ENCODE assay signal across 2 cellular contexts in the genomic region with DNA sequence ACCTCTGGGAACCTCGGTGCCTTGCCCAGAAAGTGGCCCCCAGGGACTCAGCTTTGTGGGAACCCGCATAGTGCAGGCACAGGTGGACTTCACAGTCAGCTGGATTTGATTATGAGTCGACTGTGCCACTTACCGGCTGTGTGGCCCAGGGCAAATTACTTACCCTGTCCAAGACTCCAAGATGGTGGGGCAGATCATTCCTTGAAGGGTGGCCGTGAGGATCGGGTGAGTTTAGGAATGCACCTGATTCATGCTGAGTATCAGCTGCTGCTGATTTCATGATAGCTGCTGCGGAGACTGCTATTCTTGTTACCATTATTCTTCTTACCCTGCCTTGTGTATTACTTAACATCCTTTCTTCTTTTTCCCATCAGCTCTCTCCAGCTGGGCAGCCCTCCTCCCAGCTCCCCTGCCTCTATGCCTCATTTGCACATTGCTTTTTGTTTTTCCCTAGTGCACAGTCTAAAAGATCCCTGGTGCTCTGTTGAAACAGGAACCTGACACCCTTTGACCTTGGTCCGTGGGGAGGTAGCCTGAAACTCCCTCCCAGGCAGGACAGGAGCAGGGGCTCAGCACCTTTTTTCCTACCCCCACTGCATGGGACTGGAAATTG.
A peak's percentile ranks its signal among the peaks of the same experiment; 100 is the strongest.
TF ChIP-seq lines count a peak whose summit lies in the region.

No MANE protein-coding gene starts in this region.

TF ChIP-seq in A549, 52 proteins besides CTCF, POLR2A, EP300 and RAD21:
- TF ChIP-seq RARB (CRISPR knock-in tag; IDR thresholded peaks at IDR 0.05), result no peak
- no peak for TF ChIP-seq NR3C1 (IDR thresholded peaks at IDR 0.05)
- TF ChIP-seq HOXA7 (CRISPR knock-in tag; IDR thresholded peaks at IDR 0.05), result no peak
- TF ChIP-seq FOSL2 (IDR thresholded peaks at IDR 0.05), result no peak
- TF ChIP-seq FOSL2 (CRISPR knock-in tag; IDR thresholded peaks at IDR 0.05), result no peak
- TF ChIP-seq BHLHE40 (IDR thresholded peaks at IDR 0.05; ENCODE audit: low read depth, low read length), result no peak

TF ChIP-seq in HepG2, 621 proteins besides CTCF, POLR2A, EP300 and RAD21 (continues in another document):
- TF ChIP-seq RBM22 (optimal IDR thresholded peaks at IDR 0.05; ENCODE audit: low read length) (peak; percentile 37), ZNF569 (CRISPR knock-in tag; IDR thresholded peaks at IDR 0.05; ENCODE audit: borderline replicate concordance) (no peak), ZNF746 (CRISPR knock-in tag; IDR thresholded peaks at IDR 0.05) (peak; percentile 47; the same call in 1 of the 2 replicates), SALL2 (CRISPR knock-in tag; IDR thresholded peaks at IDR 0.05) (no peak), SMAD3 (CRISPR knock-in tag; IDR thresholded peaks at IDR 0.05) (0 out of 2 replicates have a peak, but pooled peaks have one; percentile 34), ZFY (CRISPR knock-in tag; IDR thresholded peaks at IDR 0.05) (no peak), ZNF274 (CRISPR knock-in tag; IDR thresholded peaks at IDR 0.05) (no peak), TARDBP (CRISPR knock-in tag; IDR thresholded peaks at IDR 0.05) (peak; percentile 78; the same call in 1 of the 2 replicates), NFE2 (CRISPR knock-in tag; IDR thresholded peaks at IDR 0.05) (no peak), ZNF570 (CRISPR knock-in tag; IDR thresholded peaks at IDR 0.05; ENCODE audit: borderline replicate concordance) (no peak), ZNF761 (CRISPR knock-in tag; conservative IDR thresholded peaks at IDR 0.05) (no peak), SPEN (CRISPR knock-in tag; IDR thresholded peaks at IDR 0.05; ENCODE audit: low read depth) (peak; percentile 70; the same call in 1 of the 2 replicates), HOXD1 (CRISPR knock-in tag; IDR thresholded peaks at IDR 0.05) (peak; percentile 54; the same call in 1 of the 2 replicates), ZNF720 (CRISPR knock-in tag; IDR thresholded peaks at IDR 0.05) (0 out of 2 replicates have a peak, but pooled peaks have one; percentile 40), HDAC1 (CRISPR knock-in tag; IDR thresholded peaks at IDR 0.05) (peak; percentile 62; the same call in 1 of the 2 replicates), ZNF782 (CRISPR knock-in tag; IDR thresholded peaks at IDR 0.05; ENCODE audit: borderline replicate concordance) (no peak), SIN3A (IDR thresholded peaks at IDR 0.05; ENCODE audit: borderline replicate concordance, low read depth, low read length) (no peak), RXRB (CRISPR knock-in tag; IDR thresholded peaks at IDR 0.05; ENCODE audit: borderline replicate concordance) (peak; percentile 62), REPIN1 (CRISPR knock-in tag; IDR thresholded peaks at IDR 0.05; ENCODE audit: borderline replicate concordance, low read depth) (peak; percentile 73; the same call in 1 of the 2 replicates), FOXC1 (CRISPR knock-in tag; IDR thresholded peaks at IDR 0.05; ENCODE audit: borderline replicate concordance) (peak; percentile 30; the same call in 1 of the 2 replicates), NFIB (CRISPR knock-in tag; IDR thresholded peaks at IDR 0.05; ENCODE audit: borderline replicate concordance) (no peak), ZNF564 (CRISPR knock-in tag; IDR thresholded peaks at IDR 0.05) (no peak), MIER2 (CRISPR knock-in tag; IDR thresholded peaks at IDR 0.05) (no peak), ELF3 (CRISPR knock-in tag; IDR thresholded peaks at IDR 0.05) (peak; percentile 26; the same call in 1 of the 2 replicates), MED1 (CRISPR knock-in tag; IDR thresholded peaks at IDR 0.05) (peak; percentile 54; the same call in 1 of the 2 replicates), FOXJ3 (CRISPR knock-in tag; IDR thresholded peaks at IDR 0.05; ENCODE audit: borderline replicate concordance) (peak; percentile 58; the same call in 1 of the 2 replicates), RCOR2 (CRISPR knock-in tag; IDR thresholded peaks at IDR 0.05) (peak; percentile 53; the same call in 1 of the 2 replicates), TCF7 (IDR thresholded peaks at IDR 0.05; ENCODE audit: low read depth) (peak; percentile 17; the same call in 1 of the 2 replicates)
- TF ChIP-seq, protein P1, sequence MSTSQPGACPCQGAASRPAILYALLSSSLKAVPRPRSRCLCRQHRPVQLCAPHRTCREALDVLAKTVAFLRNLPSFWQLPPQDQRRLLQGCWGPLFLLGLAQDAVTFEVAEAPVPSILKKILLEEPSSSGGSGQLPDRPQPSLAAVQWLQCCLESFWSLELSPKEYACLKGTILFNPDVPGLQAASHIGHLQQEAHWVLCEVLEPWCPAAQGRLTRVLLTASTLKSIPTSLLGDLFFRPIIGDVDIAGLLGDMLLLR (CRISPR knock-in tag; IDR thresholded peaks at IDR 0.05), result no peak
- TF ChIP-seq, protein P2, sequence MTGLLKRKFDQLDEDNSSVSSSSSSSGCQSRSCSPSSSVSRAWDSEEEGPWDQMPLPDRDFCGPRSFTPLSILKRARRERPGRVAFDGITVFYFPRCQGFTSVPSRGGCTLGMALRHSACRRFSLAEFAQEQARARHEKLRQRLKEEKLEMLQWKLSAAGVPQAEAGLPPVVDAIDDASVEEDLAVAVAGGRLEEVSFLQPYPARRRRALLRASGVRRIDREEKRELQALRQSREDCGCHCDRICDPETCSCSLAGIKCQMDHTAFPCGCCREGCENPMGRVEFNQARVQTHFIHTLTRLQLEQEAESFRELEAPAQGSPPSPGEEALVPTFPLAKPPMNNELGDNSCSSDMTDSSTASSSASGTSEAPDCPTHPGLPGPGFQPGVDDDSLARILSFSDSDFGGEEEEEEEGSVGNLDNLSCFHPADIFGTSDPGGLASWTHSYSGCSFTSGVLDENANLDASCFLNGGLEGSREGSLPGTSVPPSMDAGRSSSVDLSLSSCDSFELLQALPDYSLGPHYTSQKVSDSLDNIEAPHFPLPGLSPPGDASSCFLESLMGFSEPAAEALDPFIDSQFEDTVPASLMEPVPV (CRISPR knock-in tag; IDR thresholded peaks at IDR 0.05), result no peak
- TF ChIP-seq, protein P3, sequence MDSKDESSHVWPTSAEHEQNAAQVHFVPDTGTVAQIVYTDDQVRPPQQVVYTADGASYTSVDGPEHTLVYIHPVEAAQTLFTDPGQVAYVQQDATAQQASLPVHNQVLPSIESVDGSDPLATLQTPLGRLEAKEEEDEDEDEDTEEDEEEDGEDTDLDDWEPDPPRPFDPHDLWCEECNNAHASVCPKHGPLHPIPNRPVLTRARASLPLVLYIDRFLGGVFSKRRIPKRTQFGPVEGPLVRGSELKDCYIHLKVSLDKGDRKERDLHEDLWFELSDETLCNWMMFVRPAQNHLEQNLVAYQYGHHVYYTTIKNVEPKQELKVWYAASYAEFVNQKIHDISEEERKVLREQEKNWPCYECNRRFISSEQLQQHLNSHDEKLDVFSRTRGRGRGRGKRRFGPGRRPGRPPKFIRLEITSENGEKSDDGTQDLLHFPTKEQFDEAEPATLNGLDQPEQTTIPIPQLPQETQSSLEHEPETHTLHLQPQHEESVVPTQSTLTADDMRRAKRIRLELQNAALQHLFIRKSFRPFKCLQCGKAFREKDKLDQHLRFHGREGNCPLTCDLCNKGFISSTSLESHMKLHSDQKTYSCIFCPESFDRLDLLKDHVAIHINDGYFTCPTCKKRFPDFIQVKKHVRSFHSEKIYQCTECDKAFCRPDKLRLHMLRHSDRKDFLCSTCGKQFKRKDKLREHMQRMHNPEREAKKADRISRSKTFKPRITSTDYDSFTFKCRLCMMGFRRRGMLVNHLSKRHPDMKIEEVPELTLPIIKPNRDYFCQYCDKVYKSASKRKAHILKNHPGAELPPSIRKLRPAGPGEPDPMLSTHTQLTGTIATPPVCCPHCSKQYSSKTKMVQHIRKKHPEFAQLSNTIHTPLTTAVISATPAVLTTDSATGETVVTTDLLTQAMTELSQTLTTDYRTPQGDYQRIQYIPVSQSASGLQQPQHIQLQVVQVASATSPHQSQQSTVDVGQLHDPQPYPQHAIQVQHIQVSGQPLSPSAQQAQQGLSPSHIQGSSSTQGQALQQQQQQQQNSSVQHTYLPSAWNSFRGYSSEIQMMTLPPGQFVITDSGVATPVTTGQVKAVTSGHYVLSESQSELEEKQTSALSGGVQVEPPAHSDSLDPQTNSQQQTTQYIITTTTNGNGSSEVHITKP (CRISPR knock-in tag; IDR thresholded peaks at IDR 0.05; ENCODE audit: low read depth), result peak; percentile 50; the same call in 1 of the 2 replicates
- TF ChIP-seq, protein P4, sequence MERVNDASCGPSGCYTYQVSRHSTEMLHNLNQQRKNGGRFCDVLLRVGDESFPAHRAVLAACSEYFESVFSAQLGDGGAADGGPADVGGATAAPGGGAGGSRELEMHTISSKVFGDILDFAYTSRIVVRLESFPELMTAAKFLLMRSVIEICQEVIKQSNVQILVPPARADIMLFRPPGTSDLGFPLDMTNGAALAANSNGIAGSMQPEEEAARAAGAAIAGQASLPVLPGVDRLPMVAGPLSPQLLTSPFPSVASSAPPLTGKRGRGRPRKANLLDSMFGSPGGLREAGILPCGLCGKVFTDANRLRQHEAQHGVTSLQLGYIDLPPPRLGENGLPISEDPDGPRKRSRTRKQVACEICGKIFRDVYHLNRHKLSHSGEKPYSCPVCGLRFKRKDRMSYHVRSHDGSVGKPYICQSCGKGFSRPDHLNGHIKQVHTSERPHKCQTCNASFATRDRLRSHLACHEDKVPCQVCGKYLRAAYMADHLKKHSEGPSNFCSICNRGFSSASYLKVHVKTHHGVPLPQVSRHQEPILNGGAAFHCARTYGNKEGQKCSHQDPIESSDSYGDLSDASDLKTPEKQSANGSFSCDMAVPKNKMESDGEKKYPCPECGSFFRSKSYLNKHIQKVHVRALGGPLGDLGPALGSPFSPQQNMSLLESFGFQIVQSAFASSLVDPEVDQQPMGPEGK (CRISPR knock-in tag; IDR thresholded peaks at IDR 0.05), result peak; percentile 99
- TF ChIP-seq, protein P5, sequence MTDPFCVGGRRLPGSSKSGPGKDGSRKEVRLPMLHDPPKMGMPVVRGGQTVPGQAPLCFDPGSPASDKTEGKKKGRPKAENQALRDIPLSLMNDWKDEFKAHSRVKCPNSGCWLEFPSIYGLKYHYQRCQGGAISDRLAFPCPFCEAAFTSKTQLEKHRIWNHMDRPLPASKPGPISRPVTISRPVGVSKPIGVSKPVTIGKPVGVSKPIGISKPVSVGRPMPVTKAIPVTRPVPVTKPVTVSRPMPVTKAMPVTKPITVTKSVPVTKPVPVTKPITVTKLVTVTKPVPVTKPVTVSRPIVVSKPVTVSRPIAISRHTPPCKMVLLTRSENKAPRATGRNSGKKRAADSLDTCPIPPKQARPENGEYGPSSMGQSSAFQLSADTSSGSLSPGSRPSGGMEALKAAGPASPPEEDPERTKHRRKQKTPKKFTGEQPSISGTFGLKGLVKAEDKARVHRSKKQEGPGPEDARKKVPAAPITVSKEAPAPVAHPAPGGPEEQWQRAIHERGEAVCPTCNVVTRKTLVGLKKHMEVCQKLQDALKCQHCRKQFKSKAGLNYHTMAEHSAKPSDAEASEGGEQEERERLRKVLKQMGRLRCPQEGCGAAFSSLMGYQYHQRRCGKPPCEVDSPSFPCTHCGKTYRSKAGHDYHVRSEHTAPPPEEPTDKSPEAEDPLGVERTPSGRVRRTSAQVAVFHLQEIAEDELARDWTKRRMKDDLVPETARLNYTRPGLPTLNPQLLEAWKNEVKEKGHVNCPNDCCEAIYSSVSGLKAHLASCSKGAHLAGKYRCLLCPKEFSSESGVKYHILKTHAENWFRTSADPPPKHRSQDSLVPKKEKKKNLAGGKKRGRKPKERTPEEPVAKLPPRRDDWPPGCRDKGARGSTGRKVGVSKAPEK (CRISPR knock-in tag; IDR thresholded peaks at IDR 0.05; ENCODE audit: borderline replicate concordance), result no peak
- TF ChIP-seq, protein P6, sequence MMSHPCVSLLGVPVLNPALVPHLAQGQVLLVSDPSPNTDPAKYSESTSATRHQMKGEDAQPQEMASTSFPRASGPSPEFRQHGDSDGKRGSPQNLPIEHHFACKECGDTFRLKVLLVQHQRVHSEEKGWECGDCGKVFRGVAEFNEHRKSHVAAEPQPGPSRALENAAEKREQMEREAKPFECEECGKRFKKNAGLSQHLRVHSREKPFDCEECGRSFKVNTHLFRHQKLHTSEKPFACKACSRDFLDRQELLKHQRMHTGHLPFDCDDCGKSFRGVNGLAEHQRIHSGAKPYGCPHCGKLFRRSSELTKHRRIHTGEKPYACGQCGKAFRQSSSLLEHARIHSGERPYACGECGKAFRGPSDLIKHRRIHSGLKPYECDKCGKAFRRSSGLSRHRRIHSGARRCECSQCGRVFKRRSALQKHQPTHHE (CRISPR knock-in tag; IDR thresholded peaks at IDR 0.05; ENCODE audit: borderline replicate concordance), result no peak
- TF ChIP-seq, protein P7, sequence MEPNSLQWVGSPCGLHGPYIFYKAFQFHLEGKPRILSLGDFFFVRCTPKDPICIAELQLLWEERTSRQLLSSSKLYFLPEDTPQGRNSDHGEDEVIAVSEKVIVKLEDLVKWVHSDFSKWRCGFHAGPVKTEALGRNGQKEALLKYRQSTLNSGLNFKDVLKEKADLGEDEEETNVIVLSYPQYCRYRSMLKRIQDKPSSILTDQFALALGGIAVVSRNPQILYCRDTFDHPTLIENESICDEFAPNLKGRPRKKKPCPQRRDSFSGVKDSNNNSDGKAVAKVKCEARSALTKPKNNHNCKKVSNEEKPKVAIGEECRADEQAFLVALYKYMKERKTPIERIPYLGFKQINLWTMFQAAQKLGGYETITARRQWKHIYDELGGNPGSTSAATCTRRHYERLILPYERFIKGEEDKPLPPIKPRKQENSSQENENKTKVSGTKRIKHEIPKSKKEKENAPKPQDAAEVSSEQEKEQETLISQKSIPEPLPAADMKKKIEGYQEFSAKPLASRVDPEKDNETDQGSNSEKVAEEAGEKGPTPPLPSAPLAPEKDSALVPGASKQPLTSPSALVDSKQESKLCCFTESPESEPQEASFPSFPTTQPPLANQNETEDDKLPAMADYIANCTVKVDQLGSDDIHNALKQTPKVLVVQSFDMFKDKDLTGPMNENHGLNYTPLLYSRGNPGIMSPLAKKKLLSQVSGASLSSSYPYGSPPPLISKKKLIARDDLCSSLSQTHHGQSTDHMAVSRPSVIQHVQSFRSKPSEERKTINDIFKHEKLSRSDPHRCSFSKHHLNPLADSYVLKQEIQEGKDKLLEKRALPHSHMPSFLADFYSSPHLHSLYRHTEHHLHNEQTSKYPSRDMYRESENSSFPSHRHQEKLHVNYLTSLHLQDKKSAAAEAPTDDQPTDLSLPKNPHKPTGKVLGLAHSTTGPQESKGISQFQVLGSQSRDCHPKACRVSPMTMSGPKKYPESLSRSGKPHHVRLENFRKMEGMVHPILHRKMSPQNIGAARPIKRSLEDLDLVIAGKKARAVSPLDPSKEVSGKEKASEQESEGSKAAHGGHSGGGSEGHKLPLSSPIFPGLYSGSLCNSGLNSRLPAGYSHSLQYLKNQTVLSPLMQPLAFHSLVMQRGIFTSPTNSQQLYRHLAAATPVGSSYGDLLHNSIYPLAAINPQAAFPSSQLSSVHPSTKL (CRISPR knock-in tag; IDR thresholded peaks at IDR 0.05), result peak; percentile 67
- TF ChIP-seq, protein P8, sequence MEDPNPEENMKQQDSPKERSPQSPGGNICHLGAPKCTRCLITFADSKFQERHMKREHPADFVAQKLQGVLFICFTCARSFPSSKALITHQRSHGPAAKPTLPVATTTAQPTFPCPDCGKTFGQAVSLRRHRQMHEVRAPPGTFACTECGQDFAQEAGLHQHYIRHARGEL (CRISPR knock-in tag; IDR thresholded peaks at IDR 0.05), result no peak
- TF ChIP-seq, protein P9, sequence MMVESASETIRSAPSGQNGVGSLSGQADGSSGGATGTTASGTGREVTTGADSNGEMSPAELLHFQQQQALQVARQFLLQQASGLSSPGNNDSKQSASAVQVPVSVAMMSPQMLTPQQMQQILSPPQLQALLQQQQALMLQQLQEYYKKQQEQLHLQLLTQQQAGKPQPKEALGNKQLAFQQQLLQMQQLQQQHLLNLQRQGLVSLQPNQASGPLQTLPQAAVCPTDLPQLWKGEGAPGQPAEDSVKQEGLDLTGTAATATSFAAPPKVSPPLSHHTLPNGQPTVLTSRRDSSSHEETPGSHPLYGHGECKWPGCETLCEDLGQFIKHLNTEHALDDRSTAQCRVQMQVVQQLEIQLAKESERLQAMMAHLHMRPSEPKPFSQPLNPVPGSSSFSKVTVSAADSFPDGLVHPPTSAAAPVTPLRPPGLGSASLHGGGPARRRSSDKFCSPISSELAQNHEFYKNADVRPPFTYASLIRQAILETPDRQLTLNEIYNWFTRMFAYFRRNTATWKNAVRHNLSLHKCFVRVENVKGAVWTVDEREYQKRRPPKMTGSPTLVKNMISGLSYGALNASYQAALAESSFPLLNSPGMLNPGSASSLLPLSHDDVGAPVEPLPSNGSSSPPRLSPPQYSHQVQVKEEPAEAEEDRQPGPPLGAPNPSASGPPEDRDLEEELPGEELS (CRISPR knock-in tag; IDR thresholded peaks at IDR 0.05), result peak; percentile 82
